ENCODE assay signal across 1 cellular context in the genomic region with DNA sequence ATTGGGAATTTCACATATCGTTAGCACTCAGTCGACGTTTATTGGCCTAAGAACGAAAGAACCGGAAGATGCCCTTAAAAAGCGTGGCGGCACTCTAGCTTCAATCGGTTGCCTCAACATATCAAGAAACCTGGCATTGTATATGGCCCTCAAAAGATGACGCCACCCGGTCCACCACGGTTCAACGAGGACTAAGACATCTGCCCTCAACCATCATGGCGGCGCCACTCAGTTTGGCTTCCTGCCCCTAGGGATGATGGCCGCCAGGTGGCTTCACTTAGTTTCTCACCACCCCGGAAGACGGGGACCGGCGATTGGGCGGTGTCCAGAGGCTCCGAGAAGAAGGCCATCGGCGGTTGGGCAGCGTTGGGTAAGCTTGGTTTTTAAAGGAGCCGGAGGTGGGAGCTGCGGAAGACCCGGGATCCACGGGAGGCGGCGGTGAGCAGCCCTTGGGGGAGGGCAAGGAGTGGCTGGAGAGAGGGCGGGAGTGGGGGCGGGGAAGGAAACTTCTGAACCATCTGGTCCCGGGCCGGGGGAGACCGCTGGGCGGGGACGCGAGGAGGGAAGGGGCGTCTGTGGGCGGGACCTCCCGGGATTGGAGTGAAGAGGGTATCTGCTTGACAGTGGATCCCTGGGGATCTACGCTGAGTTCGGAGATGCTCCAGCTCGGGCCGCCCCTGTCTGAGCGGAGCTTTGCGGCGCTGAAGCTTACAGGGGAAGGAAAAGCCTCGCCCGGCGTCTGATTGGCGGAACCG.
A peak's percentile ranks its signal among the peaks of the same experiment; 100 is the strongest.
TF ChIP-seq lines count a peak whose summit lies in the region.

Gene PRR14 (plus strand): TSS at position 592 of the 755 bp plus-strand sequence. CDS start 686 bp downstream, outside the sequence.

TF ChIP-seq in HepG2, 621 proteins besides CTCF, POLR2A, EP300 and RAD21 (continued from another document and continues in another):
- TF ChIP-seq, protein P1, sequence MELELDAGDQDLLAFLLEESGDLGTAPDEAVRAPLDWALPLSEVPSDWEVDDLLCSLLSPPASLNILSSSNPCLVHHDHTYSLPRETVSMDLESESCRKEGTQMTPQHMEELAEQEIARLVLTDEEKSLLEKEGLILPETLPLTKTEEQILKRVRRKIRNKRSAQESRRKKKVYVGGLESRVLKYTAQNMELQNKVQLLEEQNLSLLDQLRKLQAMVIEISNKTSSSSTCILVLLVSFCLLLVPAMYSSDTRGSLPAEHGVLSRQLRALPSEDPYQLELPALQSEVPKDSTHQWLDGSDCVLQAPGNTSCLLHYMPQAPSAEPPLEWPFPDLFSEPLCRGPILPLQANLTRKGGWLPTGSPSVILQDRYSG (CRISPR knock-in tag; IDR thresholded peaks at IDR 0.05): no peak
- TF ChIP-seq, protein P2, sequence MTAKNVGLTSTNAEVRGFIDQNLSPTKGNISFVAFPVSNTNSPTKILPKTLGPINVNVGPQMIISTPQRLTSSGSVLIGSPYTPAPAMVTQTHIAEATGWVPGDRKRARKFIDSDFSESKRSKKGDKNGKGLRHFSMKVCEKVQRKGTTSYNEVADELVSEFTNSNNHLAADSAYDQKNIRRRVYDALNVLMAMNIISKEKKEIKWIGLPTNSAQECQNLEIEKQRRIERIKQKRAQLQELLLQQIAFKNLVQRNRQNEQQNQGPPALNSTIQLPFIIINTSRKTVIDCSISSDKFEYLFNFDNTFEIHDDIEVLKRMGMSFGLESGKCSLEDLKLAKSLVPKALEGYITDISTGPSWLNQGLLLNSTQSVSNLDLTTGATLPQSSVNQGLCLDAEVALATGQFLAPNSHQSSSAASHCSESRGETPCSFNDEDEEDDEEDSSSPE (CRISPR knock-in tag; IDR thresholded peaks at IDR 0.05): peak; percentile 57; the same call in 1 of the 2 replicates
- TF ChIP-seq ZNF292 (CRISPR knock-in tag; IDR thresholded peaks at IDR 0.05; ENCODE audit: borderline replicate concordance, low read depth) (no peak), ZBTB34 (CRISPR knock-in tag; IDR thresholded peaks at IDR 0.05) (no peak), TBL1XR1 (IDR thresholded peaks at IDR 0.05; ENCODE audit: borderline replicate concordance, low read length, partially characterized antibody) (no peak), PPARG (CRISPR knock-in tag; conservative IDR thresholded peaks at IDR 0.05) (no peak), IRF9 (CRISPR knock-in tag; IDR thresholded peaks at IDR 0.05; ENCODE audit: borderline replicate concordance) (peak; percentile 83; the same call in 1 of the 2 replicates), TOE1 (CRISPR knock-in tag; IDR thresholded peaks at IDR 0.05) (no peak), ZNF788 (CRISPR knock-in tag; IDR thresholded peaks at IDR 0.05; ENCODE audit: borderline replicate concordance) (no peak; the same call in 1 of the 2 replicates), SIN3B (IDR thresholded peaks at IDR 0.05; ENCODE audit: low read length) (no peak), FOXA3 (CRISPR knock-in tag; IDR thresholded peaks at IDR 0.05) (peak; percentile 48; the same call in 1 of the 2 replicates), THRA (CRISPR knock-in tag; IDR thresholded peaks at IDR 0.05; ENCODE audit: borderline replicate concordance) (no peak; the same call in 1 of the 2 replicates), HOXA5 (CRISPR knock-in tag; IDR thresholded peaks at IDR 0.05) (no peak; the same call in 1 of the 2 replicates), ADNP (CRISPR knock-in tag; IDR thresholded peaks at IDR 0.05) (no peak; the same call in 1 of the 2 replicates), ZFX (CRISPR knock-in tag; IDR thresholded peaks at IDR 0.05; ENCODE audit: low read depth) (peak; percentile 65), ZFY (CRISPR knock-in tag; IDR thresholded peaks at IDR 0.05) (peak; percentile 39), HDAC1 (CRISPR knock-in tag; IDR thresholded peaks at IDR 0.05) (peak; percentile 4; the same call in 1 of the 2 replicates), HNF4G (IDR thresholded peaks at IDR 0.05; ENCODE audit: borderline replicate concordance, low read depth, low read length) (no peak), HNF4G (CRISPR knock-in tag; IDR thresholded peaks at IDR 0.05; ENCODE audit: borderline replicate concordance, low read depth) (no peak), NR2F1 (CRISPR knock-in tag; IDR thresholded peaks at IDR 0.05) (no peak), SKI (IDR thresholded peaks at IDR 0.05; ENCODE audit: partially characterized antibody) (no peak), EZH2 (conservative IDR thresholded peaks at IDR 0.05; ENCODE audit: low read depth, low read length) (no peak), HIVEP1 (CRISPR knock-in tag; IDR thresholded peaks at IDR 0.05) (0 out of 2 replicates have a peak, but pooled peaks have one; percentile 18), NR1H2 (CRISPR knock-in tag; IDR thresholded peaks at IDR 0.05; ENCODE audit: borderline replicate concordance, low read depth) (no peak), ERF (CRISPR knock-in tag; IDR thresholded peaks at IDR 0.05) (peak; percentile 40; the same call in 1 of the 2 replicates), CEBPZ (IDR thresholded peaks at IDR 0.05; ENCODE audit: low read length) (no peak), ZNF232 (CRISPR knock-in tag; IDR thresholded peaks at IDR 0.05; ENCODE audit: borderline replicate concordance) (peak; percentile 39; the same call in 1 of the 2 replicates), ZNF562 (CRISPR knock-in tag; IDR thresholded peaks at IDR 0.05; ENCODE audit: borderline replicate concordance) (no peak), U2AF2 (IDR thresholded peaks at IDR 0.05; ENCODE audit: low read depth, low read length) (no peak), ZNF432 (CRISPR knock-in tag; IDR thresholded peaks at IDR 0.05; ENCODE audit: borderline replicate concordance) (no peak), ZNF44 (CRISPR knock-in tag; IDR thresholded peaks at IDR 0.05) (no peak; the same call in 1 of the 2 replicates), FOSL1 (CRISPR knock-in tag; IDR thresholded peaks at IDR 0.05; ENCODE audit: borderline replicate concordance) (no peak), ZNF180 (CRISPR knock-in tag; IDR thresholded peaks at IDR 0.05; ENCODE audit: borderline replicate concordance, low read depth) (no peak), NAIF1 (CRISPR knock-in tag; IDR thresholded peaks at IDR 0.05; ENCODE audit: borderline replicate concordance) (no peak), MAFK (conservative IDR thresholded peaks at IDR 0.05 in 1 of 2, IDR thresholded peaks at IDR 0.05 in 1 of 2; ENCODE audit: low read length in 2 of 2) (no peak), JARID2 (CRISPR knock-in tag; IDR thresholded peaks at IDR 0.05; ENCODE audit: insufficient replicate concordance) (peak; percentile 9)
- TF ChIP-seq, protein P3, sequence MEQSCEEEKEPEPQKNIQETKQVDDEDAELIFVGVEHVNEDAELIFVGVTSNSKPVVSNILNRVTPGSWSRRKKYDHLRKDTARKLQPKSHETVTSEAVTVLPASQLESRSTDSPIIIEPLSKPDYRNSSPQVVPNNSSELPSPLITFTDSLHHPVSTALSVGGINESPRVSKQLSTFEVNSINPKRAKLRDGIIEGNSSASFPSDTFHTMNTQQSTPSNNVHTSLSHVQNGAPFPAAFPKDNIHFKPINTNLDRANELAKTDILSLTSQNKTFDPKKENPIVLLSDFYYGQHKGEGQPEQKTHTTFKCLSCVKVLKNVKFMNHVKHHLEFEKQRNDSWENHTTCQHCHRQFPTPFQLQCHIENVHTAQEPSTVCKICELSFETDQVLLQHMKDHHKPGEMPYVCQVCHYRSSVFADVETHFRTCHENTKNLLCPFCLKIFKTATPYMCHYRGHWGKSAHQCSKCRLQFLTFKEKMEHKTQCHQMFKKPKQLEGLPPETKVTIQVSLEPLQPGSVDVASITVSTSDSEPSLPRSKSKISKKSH (CRISPR knock-in tag; IDR thresholded peaks at IDR 0.05; ENCODE audit: borderline replicate concordance): peak; percentile 3; the same call in 1 of the 2 replicates
- TF ChIP-seq, protein P4, sequence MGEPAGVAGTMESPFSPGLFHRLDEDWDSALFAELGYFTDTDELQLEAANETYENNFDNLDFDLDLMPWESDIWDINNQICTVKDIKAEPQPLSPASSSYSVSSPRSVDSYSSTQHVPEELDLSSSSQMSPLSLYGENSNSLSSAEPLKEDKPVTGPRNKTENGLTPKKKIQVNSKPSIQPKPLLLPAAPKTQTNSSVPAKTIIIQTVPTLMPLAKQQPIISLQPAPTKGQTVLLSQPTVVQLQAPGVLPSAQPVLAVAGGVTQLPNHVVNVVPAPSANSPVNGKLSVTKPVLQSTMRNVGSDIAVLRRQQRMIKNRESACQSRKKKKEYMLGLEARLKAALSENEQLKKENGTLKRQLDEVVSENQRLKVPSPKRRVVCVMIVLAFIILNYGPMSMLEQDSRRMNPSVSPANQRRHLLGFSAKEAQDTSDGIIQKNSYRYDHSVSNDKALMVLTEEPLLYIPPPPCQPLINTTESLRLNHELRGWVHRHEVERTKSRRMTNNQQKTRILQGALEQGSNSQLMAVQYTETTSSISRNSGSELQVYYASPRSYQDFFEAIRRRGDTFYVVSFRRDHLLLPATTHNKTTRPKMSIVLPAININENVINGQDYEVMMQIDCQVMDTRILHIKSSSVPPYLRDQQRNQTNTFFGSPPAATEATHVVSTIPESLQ (CRISPR knock-in tag; conservative IDR thresholded peaks at IDR 0.05): no peak
- TF ChIP-seq, protein P5, sequence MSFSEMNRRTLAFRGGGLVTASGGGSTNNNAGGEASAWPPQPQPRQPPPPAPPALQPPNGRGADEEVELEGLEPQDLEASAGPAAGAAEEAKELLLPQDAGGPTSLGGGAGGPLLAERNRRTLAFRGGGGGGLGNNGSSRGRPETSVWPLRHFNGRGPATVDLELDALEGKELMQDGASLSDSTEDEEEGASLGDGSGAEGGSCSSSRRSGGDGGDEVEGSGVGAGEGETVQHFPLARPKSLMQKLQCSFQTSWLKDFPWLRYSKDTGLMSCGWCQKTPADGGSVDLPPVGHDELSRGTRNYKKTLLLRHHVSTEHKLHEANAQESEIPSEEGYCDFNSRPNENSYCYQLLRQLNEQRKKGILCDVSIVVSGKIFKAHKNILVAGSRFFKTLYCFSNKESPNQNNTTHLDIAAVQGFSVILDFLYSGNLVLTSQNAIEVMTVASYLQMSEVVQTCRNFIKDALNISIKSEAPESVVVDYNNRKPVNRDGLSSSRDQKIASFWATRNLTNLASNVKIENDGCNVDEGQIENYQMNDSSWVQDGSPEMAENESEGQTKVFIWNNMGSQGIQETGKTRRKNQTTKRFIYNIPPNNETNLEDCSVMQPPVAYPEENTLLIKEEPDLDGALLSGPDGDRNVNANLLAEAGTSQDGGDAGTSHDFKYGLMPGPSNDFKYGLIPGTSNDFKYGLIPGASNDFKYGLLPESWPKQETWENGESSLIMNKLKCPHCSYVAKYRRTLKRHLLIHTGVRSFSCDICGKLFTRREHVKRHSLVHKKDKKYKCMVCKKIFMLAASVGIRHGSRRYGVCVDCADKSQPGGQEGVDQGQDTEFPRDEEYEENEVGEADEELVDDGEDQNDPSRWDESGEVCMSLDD (CRISPR knock-in tag; IDR thresholded peaks at IDR 0.05; ENCODE audit: borderline replicate concordance): no peak
- TF ChIP-seq, protein P6, sequence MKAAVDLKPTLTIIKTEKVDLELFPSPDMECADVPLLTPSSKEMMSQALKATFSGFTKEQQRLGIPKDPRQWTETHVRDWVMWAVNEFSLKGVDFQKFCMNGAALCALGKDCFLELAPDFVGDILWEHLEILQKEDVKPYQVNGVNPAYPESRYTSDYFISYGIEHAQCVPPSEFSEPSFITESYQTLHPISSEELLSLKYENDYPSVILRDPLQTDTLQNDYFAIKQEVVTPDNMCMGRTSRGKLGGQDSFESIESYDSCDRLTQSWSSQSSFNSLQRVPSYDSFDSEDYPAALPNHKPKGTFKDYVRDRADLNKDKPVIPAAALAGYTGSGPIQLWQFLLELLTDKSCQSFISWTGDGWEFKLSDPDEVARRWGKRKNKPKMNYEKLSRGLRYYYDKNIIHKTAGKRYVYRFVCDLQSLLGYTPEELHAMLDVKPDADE (CRISPR knock-in tag; IDR thresholded peaks at IDR 0.05): no peak
